In the genomic region with DNA sequence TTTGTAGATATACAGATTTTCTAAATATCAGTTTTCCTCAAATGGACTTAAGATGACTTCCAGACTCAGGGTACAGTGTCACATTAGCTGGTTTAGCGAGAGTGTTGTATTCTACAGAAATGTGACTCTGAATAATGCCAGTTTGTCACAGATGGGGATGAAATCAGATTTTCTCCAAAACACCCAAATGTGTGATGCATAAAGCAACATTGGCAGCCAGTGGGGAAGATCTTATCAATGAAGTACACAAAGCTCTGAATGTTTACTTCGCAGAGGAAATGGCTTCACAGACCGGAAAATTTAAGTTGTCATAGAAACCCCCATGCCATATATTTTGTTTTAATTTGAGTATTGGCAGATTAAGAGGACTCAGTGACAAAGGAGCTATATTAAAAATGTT, we compare ENCODE assay signal across 24 cellular contexts. TPM values are rescaled to one million over a fixed set of nuclear protein-coding genes. Genes with fewer than 3 reads are reported as not detected.
DNase-seq lines count a peak whose midpoint lies in the region; FAIRE-seq and TF ChIP-seq lines count a peak whose summit lies in the region.
"Had no signal": no experiment of that assay in that cellular context is flagged by ENCODE, and none has a peak within 500 bp of the region (broad histone marks: within the 10 kb centered on the region; RNA-seq: fewer than 3 reads in every experiment).

No MANE protein-coding gene starts in this region.

- H2BK5ac ChIP-seq in mesenchymal stem cell (ENCODE audit: low read depth, low read length, poor library complexity, severe bottlenecking), result no peak overlapping the region

- WGBS in mesenchymal stem cell, result 83% methylated on average over 2 of the region's 3 CpGs

- H3K9me3 ChIP-seq in astrocyte (ENCODE audit: insufficient read depth, low read depth, low read length), result no peaks in the 10 kb centered on the region
- no peaks in the 10 kb centered on the region for H3K9me3 ChIP-seq in mesenchymal stem cell (ENCODE audit: control insufficient read depth, low read length)
- H3K9me3 ChIP-seq: MG63, Peyer's patch, SJCRH30 had no signal

- no peaks in the 10 kb centered on the region for H3K27me3 Mint-ChIP-seq in astrocyte (ENCODE audit: low read depth, unreplicated experiment)
- H3K27me3 Mint-ChIP-seq: CD8-positive, alpha-beta memory T cell had no signal

- no peak overlapping the region for H2BK15ac ChIP-seq in mesenchymal stem cell (ENCODE audit: low read depth, poor library complexity, severe bottlenecking)

- peaks cover 44% of the 10 kb centered on the region for H3K4me1 Mint-ChIP-seq in astrocyte (ENCODE audit: low read depth, unreplicated experiment)
- H3K4me1 Mint-ChIP-seq: CD8-positive, alpha-beta memory T cell had no signal

- no peaks in the 10 kb centered on the region for H3K79me2 ChIP-seq in astrocyte (ENCODE audit: insufficient read depth, low read length)

- no peaks in the 10 kb centered on the region for H3K36me3 ChIP-seq in astrocyte (ENCODE audit: insufficient read depth, low read length)
- H3K36me3 ChIP-seq in mesenchymal stem cell (ENCODE audit: control insufficient read depth in 1 of 2, insufficient read depth in 2 of 2, low read depth in 1 of 2, low read length in 2 of 2), result no peaks in the 10 kb centered on the region
- H3K36me3 ChIP-seq: MG63, Peyer's patch, SJCRH30 had no signal

- H2BK12ac ChIP-seq in mesenchymal stem cell (ENCODE audit: low read length in 2 of 2), result no peak overlapping the region

- no peaks in the 10 kb centered on the region for H3K9me3 Mint-ChIP-seq in astrocyte (ENCODE audit: unreplicated experiment)

- no peak overlapping the region for H3K4ac ChIP-seq in mesenchymal stem cell (ENCODE audit: low read depth in 1 of 2, low read length in 2 of 2)

- H3K4me2 ChIP-seq in astrocyte (ENCODE audit: low read length) (peak overlapping the region; percentile 28), mesenchymal stem cell (ENCODE audit: low read length, poor library complexity, severe bottlenecking) (no peak overlapping the region)

- no peak overlapping the region for H3K4me3 Mint-ChIP-seq in astrocyte (ENCODE audit: unreplicated experiment)
- H3K4me3 Mint-ChIP-seq: CD8-positive, alpha-beta memory T cell had no signal

- H3K9ac ChIP-seq in astrocyte (ENCODE audit: low read length) (no peak overlapping the region), mesenchymal stem cell (ENCODE audit: low read length) (no peak overlapping the region)

- H3K4me1 ChIP-seq in astrocyte (ENCODE audit: insufficient read depth, low read length) (peaks cover 10% of the 10 kb centered on the region), mesenchymal stem cell (ENCODE audit: control insufficient read depth, insufficient read depth, low read depth, low read length) (no peaks in the 10 kb centered on the region)
- H3K4me1 ChIP-seq: Peyer's patch, SJCRH30 had no signal

- no peak overlapping the region for H3K23ac ChIP-seq in mesenchymal stem cell (ENCODE audit: low read length in 2 of 2)

- H3K79me1 ChIP-seq in mesenchymal stem cell (replicated peaks; ENCODE audit: low read length, poor library complexity, severe bottlenecking), result no peaks in the 10 kb centered on the region

- H2AFZ ChIP-seq in astrocyte (ENCODE audit: low read depth, low read length) (no peak overlapping the region), mesenchymal stem cell (ENCODE audit: low read depth, low read length) (no peak overlapping the region)

- H4K20me1 ChIP-seq in astrocyte (ENCODE audit: insufficient read depth, low read length), result peaks cover 3% of the 10 kb centered on the region

- no peak overlapping the region for H4K8ac ChIP-seq in mesenchymal stem cell (ENCODE audit: low read length)

- no peak overlapping the region for H3K14ac ChIP-seq in mesenchymal stem cell (ENCODE audit: low read length in 2 of 2)

- DNase-seq in NCI-H146 (lab: John Stamatoyannopoulos, UW), result peak; percentile 11
- DNase-seq in NCI-H146 treated with DMSO at 0.1 percent for 48 hours (lab: John Stamatoyannopoulos, UW; ENCODE audit: unreplicated experiment), result no peak
- DNase-seq in astrocyte (ENCODE audit: low read depth), result no peak
- peak; percentile 34 for DNase-seq in mesenchymal stem cell
- peak; percentile 57 for DNase-seq in superior temporal gyrus (ENCODE audit: extremely low spot score)
- DNase-seq in NCI-H510A (lab: John Stamatoyannopoulos, UW), result no peak
- no peak for DNase-seq in activated CD4-positive, alpha-beta T cell treated with anti-CD3 and anti-CD28 coated beads for 1 hour
- DNase-seq in NCI-H82 (lab: John Stamatoyannopoulos, UW), result no peak
- DNase-seq: AML-193; Calu3; CD8-positive, alpha-beta memory T cell; GF-D8; Kasumi-1; MG63; NCI-H1417 treated with DMSO at 0.1 percent for 48 hours; NCI-H1930; NCI-H2227 treated with DMSO at 0.1 percent for 48 hours; NCI-H524; Peyer's patch; SJCRH30 had no signal

- no peaks in the 10 kb centered on the region for H3K36me3 Mint-ChIP-seq in astrocyte (ENCODE audit: low read depth, unreplicated experiment)
- H3K36me3 Mint-ChIP-seq: CD8-positive, alpha-beta memory T cell had no signal

- H3K27ac ChIP-seq in astrocyte (ENCODE audit: low read depth, low read length) (no peak overlapping the region), mesenchymal stem cell (ENCODE audit: low read length, poor library complexity, severe bottlenecking) (no peak overlapping the region)
- H3K27ac ChIP-seq: 22Rv1, C4-2B, Peyer's patch, SJCRH30 had no signal

- H3K27me3 ChIP-seq in astrocyte (ENCODE audit: insufficient read depth, low read length) (no peaks in the 10 kb centered on the region), mesenchymal stem cell (ENCODE audit: control insufficient read depth in 1 of 2, insufficient read depth in 1 of 2, low read length in 2 of 2) (peaks cover 0 to 4% of the 10 kb centered on the region in 2 experiments)
- H3K27me3 ChIP-seq: MG63, Peyer's patch, SJCRH30 had no signal

- no peak for FAIRE-seq in astrocyte (lab: Jason Lieb, UNC)
- FAIRE-seq: H54 had no signal

- H2AK5ac ChIP-seq in mesenchymal stem cell (ENCODE audit: low read length, severe bottlenecking), result no peak overlapping the region

- no peak overlapping the region for H4K91ac ChIP-seq in mesenchymal stem cell (ENCODE audit: low read length)

- no peak for TF ChIP-seq CTCF in astrocyte (IDR thresholded peaks at IDR 0.05; ENCODE audit: insufficient read depth, low read depth, low read length)

- H3K4me3 ChIP-seq in astrocyte (ENCODE audit: insufficient read depth, low read depth, low read length) (no peak overlapping the region), mesenchymal stem cell (ENCODE audit: insufficient read depth in 1 of 2, low read depth in 1 of 2, low read length in 2 of 2) (no peak overlapping the region)
- H3K4me3 ChIP-seq: MG63, Peyer's patch, SJCRH30 had no signal

- H3K18ac ChIP-seq in mesenchymal stem cell (ENCODE audit: low read depth in 1 of 2, low read length in 2 of 2), result no peak overlapping the region

- H3K27ac Mint-ChIP-seq in astrocyte (ENCODE audit: unreplicated experiment), result no peak overlapping the region
- H3K27ac Mint-ChIP-seq: CD8-positive, alpha-beta memory T cell had no signal

- no peak overlapping the region for H2BK120ac ChIP-seq in mesenchymal stem cell (ENCODE audit: low read depth, low read length)

RNA-seq across cellular contexts. Expression of gene ANO4, which starts 29.9 kb away (rescaled TPM):
- 41.3 and 42.8 TPM in 2 replicates for total RNA-seq in astrocyte
- 22.1 TPM for polyA plus RNA-seq in mesenchymal stem cell (2013, experiment 1 of 2)
- polyA plus RNA-seq in mesenchymal stem cell (2013, experiment 2 of 2), result 23.1 TPM
- total RNA-seq: CD8-positive, alpha-beta memory T cell; OCI-LY7 had no signal
- polyA plus RNA-seq: CD8-positive, alpha-beta memory T cell had no signal

Comparison
In these comparisons a context has a peak if more than half of its experiments do, and no peak if none do; other contexts are left out.
1. DNase-seq: peak in NCI-H146 (single experiment), mesenchymal stem cell (single experiment) and superior temporal gyrus (single experiment); none in NCI-H146 treated with DMSO at 0.1 percent for 48 hours (single experiment), astrocyte (single experiment), NCI-H510A (single experiment), activated CD4-positive, alpha-beta T cell treated with anti-CD3 and anti-CD28 coated beads for 1 hour (single experiment) and NCI-H82 (single experiment).